Comparison of ENCODE assay signal across 20 cellular contexts in genomic region chr3:129530331-129530761, GRCh38. TPM values are rescaled to one million over a fixed set of nuclear protein-coding genes. Genes with fewer than 3 reads are reported as not detected.
DNase-seq lines count a peak whose midpoint lies in the region; ATAC-seq, FAIRE-seq and TF ChIP-seq lines count a peak whose summit lies in the region.
"Had no signal": no experiment of that assay in that cellular context is flagged by ENCODE, and none has a peak within 500 bp of the region (broad histone marks: within the 10 kb centered on the region; RNA-seq: fewer than 3 reads in every experiment).

No MANE protein-coding gene starts in this region.

- H3K36me3 ChIP-seq in mucosa of descending colon (ENCODE audit: low read depth) (no peaks in the 10 kb centered on the region), Caco-2 (ENCODE audit: control insufficient read depth, insufficient read depth, low read length) (no peaks in the 10 kb centered on the region)
- H3K36me3 ChIP-seq: pancreas had no signal

- peak overlapping the region; percentile 59 for H3K18ac ChIP-seq in H9 (ENCODE audit: insufficient read length, low read depth, low read length)

- no peak overlapping the region for H2BK20ac ChIP-seq in H9 (ENCODE audit: low read depth, low read length, poor library complexity, severe bottlenecking)

- TF ChIP-seq EP300 in A549 (IDR thresholded peaks at IDR 0.05), result no peak

- no peak overlapping the region for H2AFZ ChIP-seq in H9 (ENCODE audit: low read length)

- WGBS in A549 (ENCODE audit: missing lambda C conversion rate), result 37% methylated on average over 6 of the region's 6 CpGs
- WGBS in H9 (ENCODE audit: extremely low coverage, insufficient read length, low lambda C conversion rate), result no CpG with 5 or more reads among the region's 6 CpGs

- H3K79me1 ChIP-seq in H9 (ENCODE audit: insufficient read depth, low read depth, low read length, poor library complexity, severe bottlenecking), result no peaks in the 10 kb centered on the region

- H3K4me1 Mint-ChIP-seq in H9, result peaks cover 41 to 49% of the 10 kb centered on the region in 2 experiments
- H3K4me1 Mint-ChIP-seq in Caco-2 (ENCODE audit: low read depth, unreplicated experiment), result peaks cover 11% of the 10 kb centered on the region
- H3K4me1 Mint-ChIP-seq in mesothelial cell of epicardium, result peaks cover 28% of the 10 kb centered on the region
- H3K4me1 Mint-ChIP-seq: activated naive CD4-positive, alpha-beta T cell treated with anti-CD3 and anti-CD28 coated beads, Interleukin-2, amount 50 U/mL, for 24 hours had no signal

- H3K23ac ChIP-seq in H9 (ENCODE audit: insufficient read length, low read depth, low read length), result no peak overlapping the region

- no peak overlapping the region for H4K5ac ChIP-seq in H9 (ENCODE audit: insufficient read length, low read depth, low read length)

- no peaks in the 10 kb centered on the region for H3K23me2 ChIP-seq in H9 (ENCODE audit: insufficient read length, low read depth, low read length, poor library complexity, severe bottlenecking)

- no peak overlapping the region for H3K4me3 ChIP-seq in A549
- no peak overlapping the region for H3K4me3 ChIP-seq in mucosa of descending colon
- no peak overlapping the region for H3K4me3 ChIP-seq in Caco-2 (ENCODE audit: low read depth, low read length)
- H3K4me3 ChIP-seq: pancreas had no signal

- no peaks in the 10 kb centered on the region for H3K9me3 ChIP-seq in A549
- no peaks in the 10 kb centered on the region for H3K9me3 ChIP-seq in H9 (ENCODE audit: control insufficient read depth, low read depth, low read length)
- H3K9me3 ChIP-seq in mucosa of descending colon, result no peaks in the 10 kb centered on the region
- no peaks in the 10 kb centered on the region for H3K9me3 ChIP-seq in Caco-2
- H3K9me3 ChIP-seq: pancreas had no signal

- peaks cover 8% of the 10 kb centered on the region for H3K27me3 Mint-ChIP-seq in H9 (ENCODE audit: low read depth)
- H3K27me3 Mint-ChIP-seq in Caco-2 (ENCODE audit: insufficient read depth, unreplicated experiment), result no peaks in the 10 kb centered on the region
- H3K27me3 Mint-ChIP-seq in mesothelial cell of epicardium (ENCODE audit: low read depth), result no peaks in the 10 kb centered on the region
- H3K27me3 Mint-ChIP-seq: activated naive CD4-positive, alpha-beta T cell treated with anti-CD3 and anti-CD28 coated beads, Interleukin-2, amount 50 U/mL, for 24 hours; IgD-negative memory B cell; memory B cell had no signal

- H3T11ph ChIP-seq in H9 (ENCODE audit: low read length), result no peak overlapping the region

- CTCF ChIA-PET in A549 (lab: Yijun Ruan, JAX) (interaction anchor here (0.7 to 0.9 kb wide), 2 partner anchors 9 to 40 kb away, joined by 4 to 6 read pairs; no protein-coding TSS in a partner anchor), Caco-2 (lab: Charles Lee) (no interaction called here)

- H3K36me3 Mint-ChIP-seq in H9 (ENCODE audit: insufficient read depth in 1 of 3, low read depth in 3 of 3), result no peaks in the 10 kb centered on the region; a peak in 1 of 7 replicates
- H3K36me3 Mint-ChIP-seq in Caco-2 (ENCODE audit: insufficient read depth, unreplicated experiment), result no peaks in the 10 kb centered on the region
- no peaks in the 10 kb centered on the region for H3K36me3 Mint-ChIP-seq in mesothelial cell of epicardium
- H3K36me3 Mint-ChIP-seq: activated naive CD4-positive, alpha-beta T cell treated with anti-CD3 and anti-CD28 coated beads, Interleukin-2, amount 50 U/mL, for 24 hours; IgD-negative memory B cell; memory B cell had no signal

- no peak overlapping the region for H2BK120ac ChIP-seq in H9 (ENCODE audit: low read depth, low read length, poor library complexity, severe bottlenecking)

- no peaks in the 10 kb centered on the region for H4K20me1 ChIP-seq in H9 (ENCODE audit: control insufficient read depth, insufficient read depth, insufficient read length)

- H3K9ac ChIP-seq in H9 (ENCODE audit: extremely low read depth, insufficient read length, low read length), result no peak overlapping the region

- H3K4me2 ChIP-seq in A549 (peak overlapping the region; percentile 19; the same call in 1 of the 3 replicates), H9 (ENCODE audit: insufficient read depth, insufficient read length, low read length) (no peak overlapping the region)

- POLR2A ChIA-PET in A549 (lab: Yijun Ruan, JAX) (no interaction called here), Caco-2 (lab: Charles Lee) (no interaction called here)

- no peak overlapping the region for H2BK15ac ChIP-seq in H9 (ENCODE audit: low read depth, low read length)

- TF ChIP-seq CTCF in A549 (IDR thresholded peaks at IDR 0.05), result no peak
- TF ChIP-seq CTCF in H9 (conservative IDR thresholded peaks at IDR 0.05), result no peak
- no peak for TF ChIP-seq CTCF in mucosa of descending colon (IDR thresholded peaks at IDR 0.05)
- no peak for TF ChIP-seq CTCF in Caco-2 (IDR thresholded peaks at IDR 0.05; ENCODE audit: insufficient read depth in 1 of 2, low read depth in 1 of 2, low read length in 1 of 2, severe bottlenecking in 1 of 2, unreplicated experiment in 1 of 2)
- no peak for TF ChIP-seq CTCF in mesothelial cell of epicardium (IDR thresholded peaks at IDR 0.05; ENCODE audit: unreplicated experiment)

- H2AK5ac ChIP-seq in H9 (ENCODE audit: insufficient read length, low read length), result no peak overlapping the region

- ATAC-seq in A549 (peak in 1 of 2 experiments; percentile 26; a peak in 3 of 6 replicates), mucosa of descending colon (no peak), GM21390 (IDR thresholded peaks at IDR 0.05; ENCODE audit: unreplicated experiment) (no peak)

- H3K27ac ChIP-seq in A549 (peak overlapping the region in 1 of 2 experiments; percentile 60; a peak in 3 of 6 replicates), H9 (ENCODE audit: insufficient read length, low read depth, low read length) (no peak overlapping the region)
- H3K27ac ChIP-seq: dorsolateral prefrontal cortex, pancreas had no signal

- BruUV-seq in Caco-2 (replicated peaks; lab: Mats Ljungman, UMichigan), result no TSS peak

- peak overlapping the region in 2 of 3 experiments; percentile 15 to 65; a peak in 3 of 7 replicates for H3K27ac Mint-ChIP-seq in H9
- no peak overlapping the region for H3K27ac Mint-ChIP-seq in Caco-2 (ENCODE audit: unreplicated experiment)
- no peak overlapping the region for H3K27ac Mint-ChIP-seq in mesothelial cell of epicardium
- H3K27ac Mint-ChIP-seq: activated naive CD4-positive, alpha-beta T cell treated with anti-CD3 and anti-CD28 coated beads, Interleukin-2, amount 50 U/mL, for 24 hours; memory B cell had no signal

- no peak for FAIRE-seq in A549 (lab: Jason Lieb, UNC)
- FAIRE-seq: pancreas, TTC549 had no signal

- DNase-seq in A549 (ENCODE audit: low read depth in 1 of 2, low spot score in 1 of 2), result peak in 1 of 2 experiments; percentile 12
- DNase-seq in H9, result peak; percentile 45
- DNase-seq in dedifferentiated amniotic fluid mesenchymal stem cell (ENCODE audit: extremely low spot score), result peak; percentile 17
- DNase-seq in iPS-NIHi7 (ENCODE audit: extremely low spot score), result peak; percentile 75
- DNase-seq in mucosa of descending colon, result no peak
- DNase-seq in Caco-2, result no peak
- DNase-seq in mesothelial cell of epicardium (ENCODE audit: low spot score in 2 of 2, unreplicated experiment in 2 of 2), result no peak
- DNase-seq: ACHN; activated CD8-positive, alpha-beta memory T cell treated with anti-CD3 and anti-CD28 coated beads for 24 hours; dorsolateral prefrontal cortex; glutamatergic neuron; NCI-H1436 treated with DMSO at 0.1 percent for 48 hours; NCI-H748 treated with DMSO at 0.1 percent for 48 hours had no signal

- peak overlapping the region in 1 of 2 experiments; percentile 50; a peak in 2 of 5 replicates for H3K4me3 Mint-ChIP-seq in H9
- no peak overlapping the region for H3K4me3 Mint-ChIP-seq in Caco-2 (ENCODE audit: unreplicated experiment)
- no peak overlapping the region for H3K4me3 Mint-ChIP-seq in mesothelial cell of epicardium
- H3K4me3 Mint-ChIP-seq: activated naive CD4-positive, alpha-beta T cell treated with anti-CD3 and anti-CD28 coated beads, Interleukin-2, amount 50 U/mL, for 24 hours; IgD-negative memory B cell; memory B cell had no signal

- H3K14ac ChIP-seq in H9 (ENCODE audit: insufficient read depth, low read length), result peak overlapping the region; percentile 27; the same call in 1 of the 2 replicates

- no peak overlapping the region for H4K8ac ChIP-seq in H9 (replicated peaks; ENCODE audit: insufficient read length, low read depth, low read length)

- peaks cover 23% of the 10 kb centered on the region for H3K4me1 ChIP-seq in A549
- peaks cover 13% of the 10 kb centered on the region; the same call in 1 of the 2 replicates for H3K4me1 ChIP-seq in H9 (ENCODE audit: insufficient read depth, low read length)
- H3K4me1 ChIP-seq in mucosa of descending colon (ENCODE audit: low read depth), result no peaks in the 10 kb centered on the region
- H3K4me1 ChIP-seq in Caco-2, result peaks cover 21% of the 10 kb centered on the region
- H3K4me1 ChIP-seq: pancreas had no signal

- intact Hi-C loops in mucosa of descending colon (cut with DNase I, micrococcal nuclease), result no loop called here
- intact Hi-C loops in Caco-2 (cut with micrococcal nuclease; ENCODE audit: unreplicated experiment), result no loop called here

- no peak for TF ChIP-seq RAD21 in A549 (conservative IDR thresholded peaks at IDR 0.05 in 1 of 2, IDR thresholded peaks at IDR 0.05 in 1 of 2)

- no peak for TF ChIP-seq POLR2A in A549 (IDR thresholded peaks at IDR 0.05; ENCODE audit: low read length)

- no peak overlapping the region for H2BK12ac ChIP-seq in H9 (ENCODE audit: insufficient read length, low read depth, low read length)

- no peak overlapping the region for H2BK5ac ChIP-seq in H9 (ENCODE audit: insufficient read length, low read length)

- H3K9me3 Mint-ChIP-seq in H9 (no peaks in the 10 kb centered on the region), Caco-2 (ENCODE audit: unreplicated experiment) (no peaks in the 10 kb centered on the region), mesothelial cell of epicardium (no peaks in the 10 kb centered on the region)
- H3K9me3 Mint-ChIP-seq: activated naive CD4-positive, alpha-beta T cell treated with anti-CD3 and anti-CD28 coated beads, Interleukin-2, amount 50 U/mL, for 24 hours; IgD-negative memory B cell; memory B cell had no signal

- no peak overlapping the region for H3K56ac ChIP-seq in H9 (ENCODE audit: insufficient read length, low read depth, low read length)

- H4K91ac ChIP-seq in H9 (ENCODE audit: insufficient read length, low read depth, low read length), result no peak overlapping the region

- H3K4ac ChIP-seq in H9 (ENCODE audit: low read depth, low read length), result no peak overlapping the region

- H3K27me3 ChIP-seq in H9 (ENCODE audit: insufficient read depth, low read length) (no peaks in the 10 kb centered on the region), Caco-2 (replicated peaks; ENCODE audit: control insufficient read depth, insufficient read depth, low read length) (no peaks in the 10 kb centered on the region)
- H3K27me3 ChIP-seq: dorsolateral prefrontal cortex, pancreas had no signal

- H3K79me2 ChIP-seq in H9 (ENCODE audit: insufficient read depth, low read length), result no peaks in the 10 kb centered on the region

RNA-seq across cellular contexts. Expression of gene RHO, which starts 1.9 kb away (rescaled TPM):
- polyA plus RNA-seq in A549 (2011; rRNA removed), result 0.03 and 0.04 TPM in 2 replicates
- polyA plus RNA-seq in A549 (2012; cell fraction: cytosol; rRNA removed), result 0.01 TPM in 1 of 2 replicates, not detected in the other
- polyA plus RNA-seq in A549 (2012; cell fraction: nucleus; rRNA removed), result 0.05 and 0.11 TPM in 2 replicates
- polyA plus RNA-seq in A549 (2017; fragmentation: RNase III; extraction: RNeasy Plus Mini Kit Qiagen cat#74134 plus additional on column Dnase treatment), result not detected in 3 replicates
- polyA minus RNA-seq in A549 (2011; rRNA and poly(A)+ RNA removed), result not detected in 2 replicates
- total RNA-seq in H9 (2021), result not detected in 2 replicates
- total RNA-seq in mucosa of descending colon, result not detected
- total RNA-seq in Caco-2 (2022), result not detected in 2 replicates
- 0.09 to 0.11 TPM in 2 of 3 replicates, not detected in the other for total RNA-seq in mesothelial cell of epicardium
- total RNA-seq: pancreas, ureter had no signal
- polyA plus RNA-seq: IgD-negative memory B cell had no signal

RNA-seq across cellular contexts. Expression of gene H1-8, which starts 12.6 kb away (rescaled TPM):
- polyA plus RNA-seq in A549 (2011; rRNA removed), result not detected in 2 replicates
- not detected in 2 replicates for polyA plus RNA-seq in A549 (2012; cell fraction: cytosol; rRNA removed)
- polyA plus RNA-seq in A549 (2012; cell fraction: nucleus; rRNA removed), result not detected in 2 replicates
- not detected in 3 replicates for polyA plus RNA-seq in A549 (2017; fragmentation: RNase III; extraction: RNeasy Plus Mini Kit Qiagen cat#74134 plus additional on column Dnase treatment)
- not detected in 2 replicates for polyA minus RNA-seq in A549 (2011; rRNA and poly(A)+ RNA removed)
- total RNA-seq in H9 (2021), result not detected in 2 replicates
- not detected for total RNA-seq in mucosa of descending colon
- not detected in 2 replicates for total RNA-seq in Caco-2 (2022)
- not detected in 3 replicates for total RNA-seq in mesothelial cell of epicardium
- total RNA-seq: dorsolateral prefrontal cortex, pancreas, ureter had no signal
- polyA plus RNA-seq: IgD-negative memory B cell, pancreas had no signal

Comparison
In these comparisons a context has a peak if more than half of its experiments do, and no peak if none do; other contexts are left out.
1. DNase-seq: peak in H9 (single experiment), dedifferentiated amniotic fluid mesenchymal stem cell (single experiment) and iPS-NIHi7 (single experiment); none in mucosa of descending colon (0 of 3), Caco-2 (0 of 2) and mesothelial cell of epicardium (0 of 2).
2. H3K27ac Mint-ChIP-seq: peak in H9 (2 of 3); none in Caco-2 (single experiment) and mesothelial cell of epicardium (single experiment).